Comparison of ENCODE assay signal across 2 cellular contexts in the genomic region with DNA sequence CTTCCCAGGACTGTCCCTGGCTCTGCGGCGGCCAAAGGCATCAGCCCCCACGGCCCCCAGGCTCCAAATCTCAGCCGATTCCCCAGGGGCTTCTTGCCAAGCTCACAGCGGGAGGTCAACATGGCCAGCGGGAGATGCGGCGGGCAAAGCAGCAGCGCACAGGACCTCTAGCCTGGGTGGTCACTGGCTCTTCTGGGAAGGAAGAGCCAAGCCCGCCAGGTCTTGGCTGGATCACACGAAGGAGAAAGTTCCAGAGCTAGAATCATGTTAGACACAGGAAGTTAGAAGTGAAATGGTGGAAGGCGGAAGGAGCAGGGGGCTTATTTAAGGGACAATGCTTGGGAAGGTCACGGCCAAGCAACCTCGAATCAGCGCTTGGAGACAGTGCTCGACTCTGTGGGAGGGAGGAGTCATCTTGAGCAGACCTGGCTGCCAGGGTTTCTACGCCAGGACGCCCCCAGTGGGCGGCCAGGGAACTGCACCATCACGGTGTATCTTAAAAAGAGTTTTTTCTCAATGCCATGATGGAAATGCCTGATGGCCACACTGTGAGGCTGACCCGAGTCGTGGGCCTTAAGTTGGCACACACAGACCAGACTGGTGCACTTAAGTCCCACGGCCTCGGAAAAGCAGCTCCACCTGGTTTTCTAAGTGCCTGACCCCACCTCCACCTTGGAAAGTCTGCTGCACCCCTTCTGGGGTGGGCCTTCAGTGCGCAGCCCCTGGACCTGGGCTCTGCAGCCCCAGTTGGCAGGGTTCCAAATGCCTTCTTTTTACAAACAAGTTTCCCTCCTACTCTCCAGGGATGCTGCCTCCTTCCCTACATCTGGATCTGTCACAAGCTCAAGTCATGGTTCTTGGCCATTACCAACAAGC.
TF ChIP-seq lines count a peak whose summit lies in the region.

No MANE protein-coding gene starts in this region.

TF ChIP-seq in HCT116, 20 proteins besides CTCF, POLR2A, EP300 and RAD21:
- TF ChIP-seq YY1 (IDR thresholded peaks at IDR 0.05; ENCODE audit: extremely low read depth, insufficient replicate concordance, low read depth, low read length) (no peak), EZH2 (IDR thresholded peaks at IDR 0.05) (no peak), POLR2AphosphoS5 (IDR thresholded peaks at IDR 0.05; ENCODE audit: low read depth, low read length) (no peak), EZH2phosphoT487 (IDR thresholded peaks at IDR 0.05; ENCODE audit: borderline replicate concordance) (no peak)
- TF ChIP-seq, protein P1, sequence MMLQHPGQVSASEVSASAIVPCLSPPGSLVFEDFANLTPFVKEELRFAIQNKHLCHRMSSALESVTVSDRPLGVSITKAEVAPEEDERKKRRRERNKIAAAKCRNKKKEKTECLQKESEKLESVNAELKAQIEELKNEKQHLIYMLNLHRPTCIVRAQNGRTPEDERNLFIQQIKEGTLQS (IDR thresholded peaks at IDR 0.05): no peak

TF ChIP-seq in neural cell, 6 proteins besides CTCF, POLR2A, EP300 and RAD21:
- TF ChIP-seq, protein P2, sequence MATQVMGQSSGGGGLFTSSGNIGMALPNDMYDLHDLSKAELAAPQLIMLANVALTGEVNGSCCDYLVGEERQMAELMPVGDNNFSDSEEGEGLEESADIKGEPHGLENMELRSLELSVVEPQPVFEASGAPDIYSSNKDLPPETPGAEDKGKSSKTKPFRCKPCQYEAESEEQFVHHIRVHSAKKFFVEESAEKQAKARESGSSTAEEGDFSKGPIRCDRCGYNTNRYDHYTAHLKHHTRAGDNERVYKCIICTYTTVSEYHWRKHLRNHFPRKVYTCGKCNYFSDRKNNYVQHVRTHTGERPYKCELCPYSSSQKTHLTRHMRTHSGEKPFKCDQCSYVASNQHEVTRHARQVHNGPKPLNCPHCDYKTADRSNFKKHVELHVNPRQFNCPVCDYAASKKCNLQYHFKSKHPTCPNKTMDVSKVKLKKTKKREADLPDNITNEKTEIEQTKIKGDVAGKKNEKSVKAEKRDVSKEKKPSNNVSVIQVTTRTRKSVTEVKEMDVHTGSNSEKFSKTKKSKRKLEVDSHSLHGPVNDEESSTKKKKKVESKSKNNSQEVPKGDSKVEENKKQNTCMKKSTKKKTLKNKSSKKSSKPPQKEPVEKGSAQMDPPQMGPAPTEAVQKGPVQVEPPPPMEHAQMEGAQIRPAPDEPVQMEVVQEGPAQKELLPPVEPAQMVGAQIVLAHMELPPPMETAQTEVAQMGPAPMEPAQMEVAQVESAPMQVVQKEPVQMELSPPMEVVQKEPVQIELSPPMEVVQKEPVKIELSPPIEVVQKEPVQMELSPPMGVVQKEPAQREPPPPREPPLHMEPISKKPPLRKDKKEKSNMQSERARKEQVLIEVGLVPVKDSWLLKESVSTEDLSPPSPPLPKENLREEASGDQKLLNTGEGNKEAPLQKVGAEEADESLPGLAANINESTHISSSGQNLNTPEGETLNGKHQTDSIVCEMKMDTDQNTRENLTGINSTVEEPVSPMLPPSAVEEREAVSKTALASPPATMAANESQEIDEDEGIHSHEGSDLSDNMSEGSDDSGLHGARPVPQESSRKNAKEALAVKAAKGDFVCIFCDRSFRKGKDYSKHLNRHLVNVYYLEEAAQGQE (IDR thresholded peaks at IDR 0.05; ENCODE audit: borderline replicate concordance): no peak
- TF ChIP-seq TAF1 (IDR thresholded peaks at IDR 0.05; ENCODE audit: low read depth): no peak
- TF ChIP-seq SMC3 (conservative IDR thresholded peaks at IDR 0.05; ENCODE audit: poor library complexity): no peak
- TF ChIP-seq MXI1 (conservative IDR thresholded peaks at IDR 0.05; ENCODE audit: poor library complexity, severe bottlenecking): no peak
- TF ChIP-seq EZH2 (IDR thresholded peaks at IDR 0.05; ENCODE audit: borderline replicate concordance, insufficient read depth, low read length, poor library complexity, severe bottlenecking): no peak
- TF ChIP-seq POLR2AphosphoS5 (IDR thresholded peaks at IDR 0.05): no peak
